Comparison of ENCODE assay signal across 1 cellular context in the genomic region with DNA sequence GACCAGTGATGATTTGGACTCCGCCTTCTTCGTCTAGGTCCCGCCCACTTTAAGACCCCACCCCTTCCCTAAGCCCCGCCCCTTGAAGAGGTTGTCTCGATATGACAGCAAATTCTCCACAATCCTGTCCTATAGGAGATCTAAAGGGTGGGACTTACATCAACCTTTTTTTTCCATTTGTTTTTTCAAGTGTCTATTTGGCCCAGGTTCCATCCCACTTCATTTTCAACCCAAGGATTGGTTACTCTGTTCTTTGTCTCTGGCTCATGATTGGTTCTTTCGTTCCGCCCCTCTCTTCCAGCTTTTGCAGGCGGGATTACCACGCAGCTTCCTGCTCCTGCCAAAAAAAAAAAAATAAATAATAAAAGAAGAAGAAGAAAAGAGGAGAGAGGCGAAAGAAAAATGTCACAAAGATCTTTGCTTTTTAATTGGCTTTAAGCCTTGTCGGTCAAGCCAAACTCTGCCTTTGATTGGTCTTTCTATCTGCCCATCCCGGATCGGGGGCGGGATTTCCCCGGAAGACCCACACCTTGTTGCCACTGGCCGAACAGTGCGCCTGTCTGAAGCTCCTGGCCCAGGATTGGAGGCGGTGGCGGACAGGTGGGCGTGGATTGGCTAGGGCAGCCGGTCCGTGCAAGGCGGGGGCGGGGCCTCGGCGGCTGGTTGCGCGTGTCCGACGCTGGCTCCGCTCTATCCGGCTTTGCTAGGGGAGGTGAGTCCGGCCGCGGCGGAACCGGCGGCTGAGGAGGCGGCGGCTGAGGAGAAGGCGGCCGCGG.
A peak's percentile ranks its signal among the peaks of the same experiment; 100 is the strongest.
TF ChIP-seq lines count a peak whose summit lies in the region.

No MANE protein-coding gene starts in this region.

TF ChIP-seq in HepG2, 621 proteins besides CTCF, POLR2A, EP300 and RAD21 (continued from another document and continues in another):
- TF ChIP-seq ZNF737 (CRISPR knock-in tag; IDR thresholded peaks at IDR 0.05; ENCODE audit: borderline replicate concordance) (no peak), SAFB2 (CRISPR knock-in tag; IDR thresholded peaks at IDR 0.05; ENCODE audit: borderline replicate concordance, low read depth) (no peak), ZNF773 (CRISPR knock-in tag; IDR thresholded peaks at IDR 0.05; ENCODE audit: borderline replicate concordance) (no peak), HNRNPLL (IDR thresholded peaks at IDR 0.05; ENCODE audit: low read depth, low read length, poor library complexity, severe bottlenecking) (peak; percentile 99), SPEN (CRISPR knock-in tag; IDR thresholded peaks at IDR 0.05; ENCODE audit: low read depth) (peak; percentile 51), NPAS2 (CRISPR knock-in tag; IDR thresholded peaks at IDR 0.05; ENCODE audit: borderline replicate concordance) (no peak), HDAC1 (CRISPR knock-in tag; IDR thresholded peaks at IDR 0.05) (peak; percentile 40; the same call in 1 of the 2 replicates), NFKB2 (CRISPR knock-in tag; IDR thresholded peaks at IDR 0.05; ENCODE audit: borderline replicate concordance) (peak; percentile 27; the same call in 1 of the 2 replicates), ZNF501 (CRISPR knock-in tag; IDR thresholded peaks at IDR 0.05) (peak; percentile 70; the same call in 1 of the 2 replicates), POLR2G (IDR thresholded peaks at IDR 0.05; ENCODE audit: low read depth, low read length) (peak; percentile 86), PHF21A (CRISPR knock-in tag; IDR thresholded peaks at IDR 0.05) (peak; percentile 59; the same call in 1 of the 2 replicates), ELF1 (CRISPR knock-in tag; IDR thresholded peaks at IDR 0.05) (peak; percentile 88), MYC (CRISPR knock-in tag; IDR thresholded peaks at IDR 0.05; ENCODE audit: borderline replicate concordance) (peak; percentile 57; the same call in 1 of the 2 replicates), GZF1 (CRISPR knock-in tag; IDR thresholded peaks at IDR 0.05) (0 out of 2 replicates have a peak, but pooled peaks have one; percentile 26), BORCS8-MEF2B (CRISPR knock-in tag; IDR thresholded peaks at IDR 0.05) (0 out of 2 replicates have a peak, but pooled peaks have one; percentile 37), RBFOX2 (IDR thresholded peaks at IDR 0.05; ENCODE audit: low read depth, low read length) (peak; percentile 88), ZNF431 (CRISPR knock-in tag; IDR thresholded peaks at IDR 0.05; ENCODE audit: borderline replicate concordance, low read depth) (no peak), NR2C2 (CRISPR knock-in tag; IDR thresholded peaks at IDR 0.05; ENCODE audit: borderline replicate concordance) (peak; percentile 47; the same call in 1 of the 2 replicates), RXRA (CRISPR knock-in tag; IDR thresholded peaks at IDR 0.05) (peak; percentile 42; the same call in 1 of the 2 replicates), SP5 (CRISPR knock-in tag; IDR thresholded peaks at IDR 0.05; ENCODE audit: borderline replicate concordance, low read depth) (no peak), NFYC (CRISPR knock-in tag; IDR thresholded peaks at IDR 0.05) (peak; percentile 99), SOX5 (CRISPR knock-in tag; IDR thresholded peaks at IDR 0.05; ENCODE audit: borderline replicate concordance) (peak; percentile 22; the same call in 1 of the 2 replicates)
- TF ChIP-seq, protein P1, sequence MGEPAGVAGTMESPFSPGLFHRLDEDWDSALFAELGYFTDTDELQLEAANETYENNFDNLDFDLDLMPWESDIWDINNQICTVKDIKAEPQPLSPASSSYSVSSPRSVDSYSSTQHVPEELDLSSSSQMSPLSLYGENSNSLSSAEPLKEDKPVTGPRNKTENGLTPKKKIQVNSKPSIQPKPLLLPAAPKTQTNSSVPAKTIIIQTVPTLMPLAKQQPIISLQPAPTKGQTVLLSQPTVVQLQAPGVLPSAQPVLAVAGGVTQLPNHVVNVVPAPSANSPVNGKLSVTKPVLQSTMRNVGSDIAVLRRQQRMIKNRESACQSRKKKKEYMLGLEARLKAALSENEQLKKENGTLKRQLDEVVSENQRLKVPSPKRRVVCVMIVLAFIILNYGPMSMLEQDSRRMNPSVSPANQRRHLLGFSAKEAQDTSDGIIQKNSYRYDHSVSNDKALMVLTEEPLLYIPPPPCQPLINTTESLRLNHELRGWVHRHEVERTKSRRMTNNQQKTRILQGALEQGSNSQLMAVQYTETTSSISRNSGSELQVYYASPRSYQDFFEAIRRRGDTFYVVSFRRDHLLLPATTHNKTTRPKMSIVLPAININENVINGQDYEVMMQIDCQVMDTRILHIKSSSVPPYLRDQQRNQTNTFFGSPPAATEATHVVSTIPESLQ (CRISPR knock-in tag; conservative IDR thresholded peaks at IDR 0.05) = no peak
- TF ChIP-seq, protein P2, sequence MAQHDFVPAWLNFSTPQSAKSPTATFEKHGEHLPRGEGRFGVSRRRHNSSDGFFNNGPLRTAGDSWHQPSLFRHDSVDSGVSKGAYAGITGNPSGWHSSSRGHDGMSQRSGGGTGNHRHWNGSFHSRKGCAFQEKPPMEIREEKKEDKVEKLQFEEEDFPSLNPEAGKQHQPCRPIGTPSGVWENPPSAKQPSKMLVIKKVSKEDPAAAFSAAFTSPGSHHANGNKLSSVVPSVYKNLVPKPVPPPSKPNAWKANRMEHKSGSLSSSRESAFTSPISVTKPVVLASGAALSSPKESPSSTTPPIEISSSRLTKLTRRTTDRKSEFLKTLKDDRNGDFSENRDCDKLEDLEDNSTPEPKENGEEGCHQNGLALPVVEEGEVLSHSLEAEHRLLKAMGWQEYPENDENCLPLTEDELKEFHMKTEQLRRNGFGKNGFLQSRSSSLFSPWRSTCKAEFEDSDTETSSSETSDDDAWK (CRISPR knock-in tag; IDR thresholded peaks at IDR 0.05) = no peak
- TF ChIP-seq, protein P3, sequence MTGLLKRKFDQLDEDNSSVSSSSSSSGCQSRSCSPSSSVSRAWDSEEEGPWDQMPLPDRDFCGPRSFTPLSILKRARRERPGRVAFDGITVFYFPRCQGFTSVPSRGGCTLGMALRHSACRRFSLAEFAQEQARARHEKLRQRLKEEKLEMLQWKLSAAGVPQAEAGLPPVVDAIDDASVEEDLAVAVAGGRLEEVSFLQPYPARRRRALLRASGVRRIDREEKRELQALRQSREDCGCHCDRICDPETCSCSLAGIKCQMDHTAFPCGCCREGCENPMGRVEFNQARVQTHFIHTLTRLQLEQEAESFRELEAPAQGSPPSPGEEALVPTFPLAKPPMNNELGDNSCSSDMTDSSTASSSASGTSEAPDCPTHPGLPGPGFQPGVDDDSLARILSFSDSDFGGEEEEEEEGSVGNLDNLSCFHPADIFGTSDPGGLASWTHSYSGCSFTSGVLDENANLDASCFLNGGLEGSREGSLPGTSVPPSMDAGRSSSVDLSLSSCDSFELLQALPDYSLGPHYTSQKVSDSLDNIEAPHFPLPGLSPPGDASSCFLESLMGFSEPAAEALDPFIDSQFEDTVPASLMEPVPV (CRISPR knock-in tag; IDR thresholded peaks at IDR 0.05) = peak; percentile 58; the same call in 1 of the 2 replicates
- TF ChIP-seq, protein P4, sequence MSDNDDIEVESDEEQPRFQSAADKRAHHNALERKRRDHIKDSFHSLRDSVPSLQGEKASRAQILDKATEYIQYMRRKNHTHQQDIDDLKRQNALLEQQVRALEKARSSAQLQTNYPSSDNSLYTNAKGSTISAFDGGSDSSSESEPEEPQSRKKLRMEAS (IDR thresholded peaks at IDR 0.05) = peak; percentile 39; the same call in 1 of the 2 replicates
- TF ChIP-seq, protein P5, sequence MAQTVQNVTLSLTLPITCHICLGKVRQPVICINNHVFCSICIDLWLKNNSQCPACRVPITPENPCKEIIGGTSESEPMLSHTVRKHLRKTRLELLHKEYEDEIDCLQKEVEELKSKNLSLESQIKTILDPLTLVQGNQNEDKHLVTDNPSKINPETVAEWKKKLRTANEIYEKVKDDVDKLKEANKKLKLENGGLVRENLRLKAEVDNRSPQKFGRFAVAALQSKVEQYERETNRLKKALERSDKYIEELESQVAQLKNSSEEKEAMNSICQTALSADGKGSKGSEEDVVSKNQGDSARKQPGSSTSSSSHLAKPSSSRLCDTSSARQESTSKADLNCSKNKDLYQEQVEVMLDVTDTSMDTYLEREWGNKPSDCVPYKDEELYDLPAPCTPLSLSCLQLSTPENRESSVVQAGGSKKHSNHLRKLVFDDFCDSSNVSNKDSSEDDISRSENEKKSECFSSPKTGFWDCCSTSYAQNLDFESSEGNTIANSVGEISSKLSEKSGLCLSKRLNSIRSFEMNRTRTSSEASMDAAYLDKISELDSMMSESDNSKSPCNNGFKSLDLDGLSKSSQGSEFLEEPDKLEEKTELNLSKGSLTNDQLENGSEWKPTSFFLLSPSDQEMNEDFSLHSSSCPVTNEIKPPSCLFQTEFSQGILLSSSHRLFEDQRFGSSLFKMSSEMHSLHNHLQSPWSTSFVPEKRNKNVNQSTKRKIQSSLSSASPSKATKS (CRISPR knock-in tag; IDR thresholded peaks at IDR 0.05) = no peak
- TF ChIP-seq, protein P6, sequence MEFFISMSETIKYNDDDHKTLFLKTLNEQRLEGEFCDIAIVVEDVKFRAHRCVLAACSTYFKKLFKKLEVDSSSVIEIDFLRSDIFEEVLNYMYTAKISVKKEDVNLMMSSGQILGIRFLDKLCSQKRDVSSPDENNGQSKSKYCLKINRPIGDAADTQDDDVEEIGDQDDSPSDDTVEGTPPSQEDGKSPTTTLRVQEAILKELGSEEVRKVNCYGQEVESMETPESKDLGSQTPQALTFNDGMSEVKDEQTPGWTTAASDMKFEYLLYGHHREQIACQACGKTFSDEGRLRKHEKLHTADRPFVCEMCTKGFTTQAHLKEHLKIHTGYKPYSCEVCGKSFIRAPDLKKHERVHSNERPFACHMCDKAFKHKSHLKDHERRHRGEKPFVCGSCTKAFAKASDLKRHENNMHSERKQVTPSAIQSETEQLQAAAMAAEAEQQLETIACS (CRISPR knock-in tag; IDR thresholded peaks at IDR 0.05) = peak; percentile 74
- TF ChIP-seq, protein P7, sequence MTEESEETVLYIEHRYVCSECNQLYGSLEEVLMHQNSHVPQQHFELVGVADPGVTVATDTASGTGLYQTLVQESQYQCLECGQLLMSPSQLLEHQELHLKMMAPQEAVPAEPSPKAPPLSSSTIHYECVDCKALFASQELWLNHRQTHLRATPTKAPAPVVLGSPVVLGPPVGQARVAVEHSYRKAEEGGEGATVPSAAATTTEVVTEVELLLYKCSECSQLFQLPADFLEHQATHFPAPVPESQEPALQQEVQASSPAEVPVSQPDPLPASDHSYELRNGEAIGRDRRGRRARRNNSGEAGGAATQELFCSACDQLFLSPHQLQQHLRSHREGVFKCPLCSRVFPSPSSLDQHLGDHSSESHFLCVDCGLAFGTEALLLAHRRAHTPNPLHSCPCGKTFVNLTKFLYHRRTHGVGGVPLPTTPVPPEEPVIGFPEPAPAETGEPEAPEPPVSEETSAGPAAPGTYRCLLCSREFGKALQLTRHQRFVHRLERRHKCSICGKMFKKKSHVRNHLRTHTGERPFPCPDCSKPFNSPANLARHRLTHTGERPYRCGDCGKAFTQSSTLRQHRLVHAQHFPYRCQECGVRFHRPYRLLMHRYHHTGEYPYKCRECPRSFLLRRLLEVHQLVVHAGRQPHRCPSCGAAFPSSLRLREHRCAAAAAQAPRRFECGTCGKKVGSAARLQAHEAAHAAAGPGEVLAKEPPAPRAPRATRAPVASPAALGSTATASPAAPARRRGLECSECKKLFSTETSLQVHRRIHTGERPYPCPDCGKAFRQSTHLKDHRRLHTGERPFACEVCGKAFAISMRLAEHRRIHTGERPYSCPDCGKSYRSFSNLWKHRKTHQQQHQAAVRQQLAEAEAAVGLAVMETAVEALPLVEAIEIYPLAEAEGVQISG (CRISPR knock-in tag; IDR thresholded peaks at IDR 0.05) = peak; percentile 96
- TF ChIP-seq, protein P8, sequence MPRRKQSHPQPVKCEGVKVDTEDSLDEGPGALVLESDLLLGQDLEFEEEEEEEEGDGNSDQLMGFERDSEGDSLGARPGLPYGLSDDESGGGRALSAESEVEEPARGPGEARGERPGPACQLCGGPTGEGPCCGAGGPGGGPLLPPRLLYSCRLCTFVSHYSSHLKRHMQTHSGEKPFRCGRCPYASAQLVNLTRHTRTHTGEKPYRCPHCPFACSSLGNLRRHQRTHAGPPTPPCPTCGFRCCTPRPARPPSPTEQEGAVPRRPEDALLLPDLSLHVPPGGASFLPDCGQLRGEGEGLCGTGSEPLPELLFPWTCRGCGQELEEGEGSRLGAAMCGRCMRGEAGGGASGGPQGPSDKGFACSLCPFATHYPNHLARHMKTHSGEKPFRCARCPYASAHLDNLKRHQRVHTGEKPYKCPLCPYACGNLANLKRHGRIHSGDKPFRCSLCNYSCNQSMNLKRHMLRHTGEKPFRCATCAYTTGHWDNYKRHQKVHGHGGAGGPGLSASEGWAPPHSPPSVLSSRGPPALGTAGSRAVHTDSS (CRISPR knock-in tag; conservative IDR thresholded peaks at IDR 0.05) = no peak
- TF ChIP-seq, protein P9, sequence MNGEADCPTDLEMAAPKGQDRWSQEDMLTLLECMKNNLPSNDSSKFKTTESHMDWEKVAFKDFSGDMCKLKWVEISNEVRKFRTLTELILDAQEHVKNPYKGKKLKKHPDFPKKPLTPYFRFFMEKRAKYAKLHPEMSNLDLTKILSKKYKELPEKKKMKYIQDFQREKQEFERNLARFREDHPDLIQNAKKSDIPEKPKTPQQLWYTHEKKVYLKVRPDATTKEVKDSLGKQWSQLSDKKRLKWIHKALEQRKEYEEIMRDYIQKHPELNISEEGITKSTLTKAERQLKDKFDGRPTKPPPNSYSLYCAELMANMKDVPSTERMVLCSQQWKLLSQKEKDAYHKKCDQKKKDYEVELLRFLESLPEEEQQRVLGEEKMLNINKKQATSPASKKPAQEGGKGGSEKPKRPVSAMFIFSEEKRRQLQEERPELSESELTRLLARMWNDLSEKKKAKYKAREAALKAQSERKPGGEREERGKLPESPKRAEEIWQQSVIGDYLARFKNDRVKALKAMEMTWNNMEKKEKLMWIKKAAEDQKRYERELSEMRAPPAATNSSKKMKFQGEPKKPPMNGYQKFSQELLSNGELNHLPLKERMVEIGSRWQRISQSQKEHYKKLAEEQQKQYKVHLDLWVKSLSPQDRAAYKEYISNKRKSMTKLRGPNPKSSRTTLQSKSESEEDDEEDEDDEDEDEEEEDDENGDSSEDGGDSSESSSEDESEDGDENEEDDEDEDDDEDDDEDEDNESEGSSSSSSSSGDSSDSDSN (CRISPR knock-in tag; IDR thresholded peaks at IDR 0.05) = peak; percentile 70; the same call in 1 of the 2 replicates
- TF ChIP-seq, protein P10, sequence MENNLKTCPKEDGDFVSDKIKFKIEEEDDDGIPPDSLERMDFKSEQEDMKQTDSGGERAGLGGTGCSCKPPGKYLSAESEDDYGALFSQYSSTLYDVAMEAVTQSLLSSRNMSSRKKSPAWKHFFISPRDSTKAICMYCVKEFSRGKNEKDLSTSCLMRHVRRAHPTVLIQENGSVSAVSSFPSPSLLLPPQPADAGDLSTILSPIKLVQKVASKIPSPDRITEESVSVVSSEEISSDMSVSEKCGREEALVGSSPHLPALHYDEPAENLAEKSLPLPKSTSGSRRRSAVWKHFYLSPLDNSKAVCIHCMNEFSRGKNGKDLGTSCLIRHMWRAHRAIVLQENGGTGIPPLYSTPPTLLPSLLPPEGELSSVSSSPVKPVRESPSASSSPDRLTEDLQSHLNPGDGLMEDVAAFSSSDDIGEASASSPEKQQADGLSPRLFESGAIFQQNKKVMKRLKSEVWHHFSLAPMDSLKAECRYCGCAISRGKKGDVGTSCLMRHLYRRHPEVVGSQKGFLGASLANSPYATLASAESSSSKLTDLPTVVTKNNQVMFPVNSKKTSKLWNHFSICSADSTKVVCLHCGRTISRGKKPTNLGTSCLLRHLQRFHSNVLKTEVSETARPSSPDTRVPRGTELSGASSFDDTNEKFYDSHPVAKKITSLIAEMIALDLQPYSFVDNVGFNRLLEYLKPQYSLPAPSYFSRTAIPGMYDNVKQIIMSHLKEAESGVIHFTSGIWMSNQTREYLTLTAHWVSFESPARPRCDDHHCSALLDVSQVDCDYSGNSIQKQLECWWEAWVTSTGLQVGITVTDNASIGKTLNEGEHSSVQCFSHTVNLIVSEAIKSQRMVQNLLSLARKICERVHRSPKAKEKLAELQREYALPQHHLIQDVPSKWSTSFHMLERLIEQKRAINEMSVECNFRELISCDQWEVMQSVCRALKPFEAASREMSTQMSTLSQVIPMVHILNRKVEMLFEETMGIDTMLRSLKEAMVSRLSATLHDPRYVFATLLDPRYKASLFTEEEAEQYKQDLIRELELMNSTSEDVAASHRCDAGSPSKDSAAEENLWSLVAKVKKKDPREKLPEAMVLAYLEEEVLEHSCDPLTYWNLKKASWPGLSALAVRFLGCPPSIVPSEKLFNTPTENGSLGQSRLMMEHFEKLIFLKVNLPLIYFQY (CRISPR knock-in tag; IDR thresholded peaks at IDR 0.05; ENCODE audit: borderline replicate concordance) = 0 out of 2 replicates have a peak, but pooled peaks have one; percentile 23
